In genomic region chr5:34818717-34819116, GRCh38 we compare ENCODE assay signal across 29 cellular contexts. TPM values are rescaled to one million over a fixed set of nuclear protein-coding genes. Genes with fewer than 3 reads are reported as not detected.
"Had no signal": no experiment of that assay in that cellular context is flagged by ENCODE, and none has a peak within 500 bp of the region (broad histone marks: within the 10 kb centered on the region; RNA-seq: fewer than 3 reads in every experiment).

No MANE protein-coding gene starts in this region.

- H3K27ac Mint-ChIP-seq: activated CD4-positive, alpha-beta memory T cell treated with anti-CD3 and anti-CD28 coated beads, Interleukin-2, amount 10 ng/mL, durations not matched to agents 7 days and 5 days; activated CD4-positive, alpha-beta T cell treated with anti-CD3 and anti-CD28 coated beads, Interleukin-2, amount 10 ng/mL, durations not matched to agents 7 days and 5 days; activated naive CD4-positive, alpha-beta T cell treated with anti-CD3 and anti-CD28 coated beads, Interleukin-2, amount 10 ng/mL, durations not matched to agents 7 days and 5 days; activated naive CD4-positive, alpha-beta T cell treated with anti-CD3 and anti-CD28 coated beads, Interleukin-2, amount 50 U/mL, for 72 hours; activated naive CD8-positive, alpha-beta T cell treated with anti-CD3 and anti-CD28 coated beads, Interleukin-2, amount 10 ng/mL, durations not matched to agents 7 days and 5 days; activated T-cell treated with anti-CD3 and anti-CD28 coated beads, Interleukin-2, amount 50 U/mL, for 24 hours; activated T-cell treated with anti-CD3 and anti-CD28 coated beads, Interleukin-2, amount 50 U/mL, for 72 hours; brain; T-helper 17 cell; T-helper 2 cell treated with Interferon-gamma antibody and Interleukin-4, amounts not matched to agents 5 μg/mL and 100 μg/mL, for 36 hours had no signal

- H3K9me3 Mint-ChIP-seq: activated CD4-positive, alpha-beta memory T cell treated with anti-CD3 and anti-CD28 coated beads, Interleukin-2, amount 10 ng/mL, durations not matched to agents 7 days and 5 days; activated CD4-positive, alpha-beta T cell treated with anti-CD3 and anti-CD28 coated beads, Interleukin-2, amount 10 ng/mL, durations not matched to agents 7 days and 5 days; activated naive CD4-positive, alpha-beta T cell treated with anti-CD3 and anti-CD28 coated beads, Interleukin-2, amount 10 ng/mL, durations not matched to agents 7 days and 5 days; activated naive CD4-positive, alpha-beta T cell treated with anti-CD3 and anti-CD28 coated beads, Interleukin-2, amount 50 U/mL, for 72 hours; activated naive CD8-positive, alpha-beta T cell treated with anti-CD3 and anti-CD28 coated beads, Interleukin-2, amount 10 ng/mL, durations not matched to agents 7 days and 5 days; activated T-cell treated with anti-CD3 and anti-CD28 coated beads, Interleukin-2, amount 50 U/mL, for 24 hours; activated T-cell treated with anti-CD3 and anti-CD28 coated beads, Interleukin-2, amount 50 U/mL, for 72 hours; brain; T-helper 2 cell treated with Interferon-gamma antibody and Interleukin-4, amounts not matched to agents 5 μg/mL and 100 μg/mL, for 36 hours had no signal

- H3K4me3 Mint-ChIP-seq: activated CD4-positive, alpha-beta memory T cell treated with anti-CD3 and anti-CD28 coated beads, Interleukin-2, amount 10 ng/mL, durations not matched to agents 7 days and 5 days; activated CD4-positive, alpha-beta T cell treated with anti-CD3 and anti-CD28 coated beads, Interleukin-2, amount 10 ng/mL, durations not matched to agents 7 days and 5 days; activated naive CD4-positive, alpha-beta T cell treated with anti-CD3 and anti-CD28 coated beads, Interleukin-2, amount 10 ng/mL, durations not matched to agents 7 days and 5 days; activated naive CD8-positive, alpha-beta T cell treated with anti-CD3 and anti-CD28 coated beads, Interleukin-2, amount 10 ng/mL, durations not matched to agents 7 days and 5 days; activated T-cell treated with anti-CD3 and anti-CD28 coated beads, Interleukin-2, amount 50 U/mL, for 24 hours; activated T-cell treated with anti-CD3 and anti-CD28 coated beads, Interleukin-2, amount 50 U/mL, for 72 hours; brain; T-helper 17 cell; T-helper 2 cell treated with Interferon-gamma antibody and Interleukin-4, amounts not matched to agents 5 μg/mL and 100 μg/mL, for 36 hours had no signal

- H3K27ac ChIP-seq: ascending aorta, colonic mucosa, epithelial cell of prostate, esophagus muscularis mucosa, foreskin keratinocyte, gastrocnemius medialis, heart right ventricle had no signal

- H3K9me3 ChIP-seq: ascending aorta, colonic mucosa, esophagus muscularis mucosa, gastrocnemius medialis, heart right ventricle had no signal

- H3K27me3 ChIP-seq: ascending aorta, colonic mucosa, esophagus muscularis mucosa, foreskin keratinocyte, gastrocnemius medialis, heart right ventricle had no signal

- H3K4me3 ChIP-seq: ascending aorta, colonic mucosa, esophagus muscularis mucosa, gastrocnemius medialis, heart right ventricle had no signal

- H3K36me3 ChIP-seq: colonic mucosa, gastrocnemius medialis had no signal

- H3K27me3 Mint-ChIP-seq: activated CD4-positive, alpha-beta memory T cell treated with anti-CD3 and anti-CD28 coated beads, Interleukin-2, amount 10 ng/mL, durations not matched to agents 7 days and 5 days; activated CD4-positive, alpha-beta T cell treated with anti-CD3 and anti-CD28 coated beads, Interleukin-2, amount 10 ng/mL, durations not matched to agents 7 days and 5 days; activated naive CD4-positive, alpha-beta T cell treated with anti-CD3 and anti-CD28 coated beads, Interleukin-2, amount 10 ng/mL, durations not matched to agents 7 days and 5 days; activated T-cell treated with anti-CD3 and anti-CD28 coated beads, Interleukin-2, amount 50 U/mL, for 24 hours; brain; T-helper 17 cell had no signal

- H3K4me1 ChIP-seq: ascending aorta, colonic mucosa, esophagus muscularis mucosa, foreskin keratinocyte, gastrocnemius medialis, heart right ventricle had no signal

- ATAC-seq: activated naive CD4-positive, alpha-beta T cell treated with anti-CD3 and anti-CD28 coated beads, Interleukin-2, amount 50 U/mL, for 72 hours; activated T-cell treated with anti-CD3 and anti-CD28 coated beads, Interleukin-2, amount 50 U/mL, for 72 hours; foreskin keratinocyte; gastrocnemius medialis; heart right ventricle; T-helper 17 cell had no signal

- DNase-seq: activated CD4-positive, alpha-beta memory T cell treated with anti-CD3 and anti-CD28 coated beads, Interleukin-2, amount 10 ng/mL, durations not matched to agents 7 days and 5 days; activated CD4-positive, alpha-beta T cell treated with anti-CD3 and anti-CD28 coated beads for 1 hour; activated CD4-positive, alpha-beta T cell treated with anti-CD3 and anti-CD28 coated beads for 4 hours; activated CD4-positive, alpha-beta T cell treated with anti-CD3 and anti-CD28 coated beads, Interleukin-2, amount 10 ng/mL, durations not matched to agents 7 days and 5 days; activated CD4-positive, alpha-beta T cell treated with anti-CD3 and anti-CD28 coated beads, Interleukin-2, amount 50 U/mL, for 4 hours; activated CD8-positive, alpha-beta memory T cell treated with anti-CD3 and anti-CD28 coated beads, Interleukin-2, amount 50 U/mL, for 48 hours; activated gamma-delta T cell; activated naive CD4-positive, alpha-beta T cell; activated naive CD4-positive, alpha-beta T cell treated with anti-CD3 and anti-CD28 coated beads, Interleukin-2, amount 10 ng/mL, durations not matched to agents 7 days and 5 days; activated naive CD8-positive, alpha-beta T cell treated with anti-CD3 and anti-CD28 coated beads, Interleukin-2, amount 10 ng/mL, durations not matched to agents 7 days and 5 days; activated T-cell treated with anti-CD3 and anti-CD28 coated beads for 4 hours; activated T-cell treated with anti-CD3 and anti-CD28 coated beads, Interleukin-2, amount 50 U/mL, for 24 hours; activated T-cell treated with anti-CD3 and anti-CD28 coated beads, Interleukin-2, amount 50 U/mL, for 72 hours; caudate nucleus; colonic mucosa; effector CD8-positive, alpha-beta T cell; foreskin keratinocyte; gastrocnemius medialis; glutamatergic neuron; heart right ventricle; T-helper 1 cell; T-helper 17 cell had no signal

- H3K36me3 Mint-ChIP-seq: activated naive CD4-positive, alpha-beta T cell treated with anti-CD3 and anti-CD28 coated beads, Interleukin-2, amount 10 ng/mL, durations not matched to agents 7 days and 5 days; activated naive CD4-positive, alpha-beta T cell treated with anti-CD3 and anti-CD28 coated beads, Interleukin-2, amount 50 U/mL, for 72 hours; activated naive CD8-positive, alpha-beta T cell treated with anti-CD3 and anti-CD28 coated beads, Interleukin-2, amount 10 ng/mL, durations not matched to agents 7 days and 5 days had no signal

- H3K4me1 Mint-ChIP-seq: activated CD4-positive, alpha-beta memory T cell treated with anti-CD3 and anti-CD28 coated beads, Interleukin-2, amount 10 ng/mL, durations not matched to agents 7 days and 5 days; activated naive CD4-positive, alpha-beta T cell treated with anti-CD3 and anti-CD28 coated beads, Interleukin-2, amount 10 ng/mL, durations not matched to agents 7 days and 5 days; brain; T-helper 17 cell had no signal

RNA-seq across cellular contexts. Expression of gene TTC23L, which starts 20.2 kb away (rescaled TPM):
- total RNA-seq: activated CD4-positive, alpha-beta memory T cell treated with anti-CD3 and anti-CD28 coated beads, Interleukin-2, amount 10 ng/mL, durations not matched to agents 7 days and 5 days; activated CD4-positive, alpha-beta T cell treated with anti-CD3 and anti-CD28 coated beads, Interleukin-2, amount 10 ng/mL, durations not matched to agents 7 days and 5 days; activated naive CD8-positive, alpha-beta T cell treated with anti-CD3 and anti-CD28 coated beads, Interleukin-2, amount 10 ng/mL, durations not matched to agents 7 days and 5 days; ascending aorta; endothelial cell of umbilical vein; esophagus muscularis mucosa; gastrocnemius medialis had no signal
- polyA plus RNA-seq: endothelial cell of umbilical vein, foreskin keratinocyte had no signal
